In genomic region chr5:113682497-113683136, GRCh38 we compare ENCODE assay signal across 12 cellular contexts.
DNase-seq lines count a peak whose midpoint lies in the region; ATAC-seq, FAIRE-seq and TF ChIP-seq lines count a peak whose summit lies in the region.
"Had no signal": no experiment of that assay in that cellular context is flagged by ENCODE, and none has a peak within 500 bp of the region (broad histone marks: within the 10 kb centered on the region; RNA-seq: fewer than 3 reads in every experiment).

No MANE protein-coding gene starts in this region.

- no peak overlapping the region for H2BK5ac ChIP-seq in H9 (ENCODE audit: insufficient read length, low read length)

- no peak overlapping the region for H2BK12ac ChIP-seq in H9 (ENCODE audit: insufficient read length, low read depth, low read length)

- H3K36me3 ChIP-seq in OCI-LY3 (replicated peaks; ENCODE audit: low read depth, low read length) (no peaks in the 10 kb centered on the region), endothelial cell of umbilical vein (ENCODE audit: control insufficient read depth in 2 of 2, extremely low read depth in 1 of 2, insufficient read depth in 2 of 2, low read length in 2 of 2) (no peaks in the 10 kb centered on the region)
- H3K36me3 ChIP-seq: ascending aorta had no signal

- no peak overlapping the region for H3T11ph ChIP-seq in H9 (ENCODE audit: low read length)

- H3K23ac ChIP-seq in H9 (ENCODE audit: insufficient read length, low read depth, low read length) = no peak overlapping the region

- TF ChIP-seq POLR2A in endothelial cell of umbilical vein (IDR thresholded peaks at IDR 0.05; ENCODE audit: low read depth, low read length) = no peak

- no peak overlapping the region for H3K4ac ChIP-seq in H9 (ENCODE audit: low read depth, low read length)

- H3K56ac ChIP-seq in H9 (ENCODE audit: insufficient read length, low read depth, low read length) = no peak overlapping the region

- H4K5ac ChIP-seq in H9 (ENCODE audit: insufficient read length, low read depth, low read length) = no peak overlapping the region

- no peaks in the 10 kb centered on the region for H3K9me3 Mint-ChIP-seq in H9
- H3K9me3 Mint-ChIP-seq: T-cell had no signal

- peak overlapping the region in 1 of 3 experiments; percentile 23; a peak in 1 of 7 replicates for H3K27ac Mint-ChIP-seq in H9
- H3K27ac Mint-ChIP-seq: T-cell had no signal

- H3K36me3 Mint-ChIP-seq in H9 (ENCODE audit: insufficient read depth in 1 of 3, low read depth in 3 of 3) = no peaks in the 10 kb centered on the region
- H3K36me3 Mint-ChIP-seq: T-cell had no signal

- H2AFZ ChIP-seq in H9 (ENCODE audit: low read length) = no peak overlapping the region
- H2AFZ ChIP-seq in OCI-LY3 (ENCODE audit: low read depth, low read length) = no peak overlapping the region
- no peak overlapping the region for H2AFZ ChIP-seq in endothelial cell of umbilical vein (ENCODE audit: low read depth, low read length)

- peaks cover 24 to 26% of the 10 kb centered on the region in 2 experiments for H3K4me1 Mint-ChIP-seq in H9
- H3K4me1 Mint-ChIP-seq: T-cell had no signal

- POLR2A ChIA-PET in endothelial cell of umbilical vein (lab: Charles Lee) = no interaction called here

- peak; percentile 42 for TF ChIP-seq CTCF in 22Rv1 (IDR thresholded peaks at IDR 0.05)
- peak; percentile 59; the same call in 2 of the 3 replicates for TF ChIP-seq CTCF in H9 (conservative IDR thresholded peaks at IDR 0.05)
- peak; percentile 22 for TF ChIP-seq CTCF in OCI-LY3 (IDR thresholded peaks at IDR 0.05; ENCODE audit: low read depth, low read length)
- peak in 1 of 2 donors; percentile 3 for TF ChIP-seq CTCF in endothelial cell of umbilical vein (IDR thresholded peaks at IDR 0.05; ENCODE audit: extremely low read depth in 1 of 2, insufficient read depth in 1 of 2, low read depth in 1 of 2, low read length in 2 of 2)

- H3K79me2 ChIP-seq in H9 (ENCODE audit: insufficient read depth, low read length) = no peaks in the 10 kb centered on the region
- no peaks in the 10 kb centered on the region for H3K79me2 ChIP-seq in OCI-LY3 (ENCODE audit: low read length)
- no peaks in the 10 kb centered on the region for H3K79me2 ChIP-seq in endothelial cell of umbilical vein (ENCODE audit: control insufficient read depth, insufficient read depth, low read length)

- no peak overlapping the region for H2BK15ac ChIP-seq in H9 (ENCODE audit: low read depth, low read length)

- H3K27me3 ChIP-seq in H9 (ENCODE audit: insufficient read depth, low read length) = no peaks in the 10 kb centered on the region
- H3K27me3 ChIP-seq in OCI-LY3 (ENCODE audit: low read depth, low read length) = no peaks in the 10 kb centered on the region
- H3K27me3 ChIP-seq in endothelial cell of umbilical vein (ENCODE audit: control insufficient read depth in 2 of 2, insufficient read depth in 2 of 2, low read length in 2 of 2) = peaks cover 1 to 2% of the 10 kb centered on the region in 2 experiments
- H3K27me3 ChIP-seq: ascending aorta had no signal

- H3K4me2 ChIP-seq in H9 (ENCODE audit: insufficient read depth, insufficient read length, low read length) (no peak overlapping the region), OCI-LY3 (ENCODE audit: low read length) (no peak overlapping the region), endothelial cell of umbilical vein (ENCODE audit: insufficient read depth, low read length) (no peak overlapping the region)

- H3K27me3 Mint-ChIP-seq in H9 (ENCODE audit: low read depth) = no peaks in the 10 kb centered on the region

- no peaks in the 10 kb centered on the region for H3K9me1 ChIP-seq in endothelial cell of umbilical vein (replicated peaks; ENCODE audit: control insufficient read depth, extremely low read depth, insufficient read depth, low read length)

- H3K18ac ChIP-seq in H9 (ENCODE audit: insufficient read length, low read depth, low read length) = no peak overlapping the region

- H3K27ac ChIP-seq in 22Rv1 (no peak overlapping the region), H9 (ENCODE audit: insufficient read length, low read depth, low read length) (no peak overlapping the region), OCI-LY3 (ENCODE audit: low read length) (no peak overlapping the region), endothelial cell of umbilical vein (ENCODE audit: insufficient read depth, low read depth, low read length) (no peak overlapping the region)
- H3K27ac ChIP-seq: ascending aorta had no signal

- intact Hi-C loops in endothelial cell of umbilical vein (cut with micrococcal nuclease) = no loop called here

- H3K4me3 ChIP-seq in OCI-LY3 (ENCODE audit: low read length) (no peak overlapping the region), endothelial cell of umbilical vein (replicated peaks in 1 of 3; ENCODE audit: insufficient read depth in 1 of 3, low read depth in 1 of 3, low read length in 3 of 3) (no peak overlapping the region)
- H3K4me3 ChIP-seq: ascending aorta had no signal

- H2BK120ac ChIP-seq in H9 (ENCODE audit: low read depth, low read length, poor library complexity, severe bottlenecking) = no peak overlapping the region

- ATAC-seq in GM18502 (IDR thresholded peaks at IDR 0.05; ENCODE audit: poor library complexity, unreplicated experiment) (no peak), HG02678 (IDR thresholded peaks at IDR 0.05; ENCODE audit: unreplicated experiment) (no peak), GM18868 (IDR thresholded peaks at IDR 0.05; ENCODE audit: unreplicated experiment) (no peak)
- ATAC-seq: T-cell had no signal

- no peak overlapping the region for H4K8ac ChIP-seq in H9 (replicated peaks; ENCODE audit: insufficient read length, low read depth, low read length)

- H4K91ac ChIP-seq in H9 (ENCODE audit: insufficient read length, low read depth, low read length) = no peak overlapping the region

- FAIRE-seq in endothelial cell of umbilical vein (lab: Jason Lieb, UNC) = no peak

- no peaks in the 10 kb centered on the region for H3K79me1 ChIP-seq in H9 (ENCODE audit: insufficient read depth, low read depth, low read length, poor library complexity, severe bottlenecking)

- no peak overlapping the region for H2BK20ac ChIP-seq in H9 (ENCODE audit: low read depth, low read length, poor library complexity, severe bottlenecking)

- H3K14ac ChIP-seq in H9 (ENCODE audit: insufficient read depth, low read length) = no peak overlapping the region

- no peak overlapping the region for H3K4me3 Mint-ChIP-seq in H9
- H3K4me3 Mint-ChIP-seq: T-cell had no signal

- CTCF ChIA-PET in endothelial cell of umbilical vein (lab: Charles Lee) = interaction anchor here (1.0 to 7.4 kb wide), 11 partner anchors 11 to 1415 kb away, joined by 3 to 132 read pairs (median 3); no protein-coding TSS in a partner anchor

- H3K4me1 ChIP-seq in H9 (ENCODE audit: insufficient read depth, low read length) (no peaks in the 10 kb centered on the region), OCI-LY3 (ENCODE audit: low read length) (no peaks in the 10 kb centered on the region), endothelial cell of umbilical vein (ENCODE audit: control insufficient read depth, extremely low read depth, insufficient read depth, low read length) (no peaks in the 10 kb centered on the region)
- H3K4me1 ChIP-seq: ascending aorta had no signal

- H4K20me1 ChIP-seq in H9 (ENCODE audit: control insufficient read depth, insufficient read depth, insufficient read length) (no peaks in the 10 kb centered on the region), OCI-LY3 (ENCODE audit: insufficient read depth, low read length) (no peaks in the 10 kb centered on the region), endothelial cell of umbilical vein (replicated peaks; ENCODE audit: control insufficient read depth, extremely low read depth, insufficient read depth, low read length) (no peaks in the 10 kb centered on the region)

- peak; percentile 34 for DNase-seq in H9
- DNase-seq in endothelial cell of umbilical vein (ENCODE audit: low read depth, low spot score) = peak; percentile 18
- DNase-seq in SHP77 (lab: John Stamatoyannopoulos, UW) = no peak
- DNase-seq: foreskin fibroblast, mammary epithelial cell, T-cell had no signal

- no peaks in the 10 kb centered on the region for H3K23me2 ChIP-seq in H9 (ENCODE audit: insufficient read length, low read depth, low read length, poor library complexity, severe bottlenecking)

- dilution Hi-C loops in endothelial cell of umbilical vein (cut with MboI; ENCODE audit: extremely low pct_ligation_motif_present, low sequenced_read_pairs) = no loop called here

- no TSS peak for BruUV-seq in endothelial cell of umbilical vein (replicated peaks; lab: Mats Ljungman, UMichigan)

- H2AK5ac ChIP-seq in H9 (ENCODE audit: insufficient read length, low read length) = no peak overlapping the region

- no peaks in the 10 kb centered on the region for H3K9me3 ChIP-seq in H9 (ENCODE audit: control insufficient read depth, low read depth, low read length)
- H3K9me3 ChIP-seq in OCI-LY3 (ENCODE audit: insufficient read depth, low read length) = no peaks in the 10 kb centered on the region
- H3K9me3 ChIP-seq in endothelial cell of umbilical vein (replicated peaks; ENCODE audit: control insufficient read depth, insufficient read depth, low read length) = no peaks in the 10 kb centered on the region
- H3K9me3 ChIP-seq: ascending aorta had no signal

- H3K9ac ChIP-seq in H9 (ENCODE audit: extremely low read depth, insufficient read length, low read length) (no peak overlapping the region), OCI-LY3 (ENCODE audit: low read length) (no peak overlapping the region), endothelial cell of umbilical vein (replicated peaks; ENCODE audit: extremely low read depth, insufficient read depth, low read length) (no peak overlapping the region)

- WGBS in H9 (ENCODE audit: extremely low coverage, insufficient read length, low lambda C conversion rate) = no CpG with 5 or more reads among the region's 7 CpGs

TF ChIP-seq in endothelial cell of umbilical vein, 7 proteins besides CTCF, POLR2A, EP300 and RAD21:
- TF ChIP-seq EZH2 (IDR thresholded peaks at IDR 0.05; ENCODE audit: borderline replicate concordance, low read depth, low read length, severe bottlenecking) (no peak), POLR2AphosphoS5 (IDR thresholded peaks at IDR 0.05; ENCODE audit: insufficient read depth, low read depth, low read length) (no peak), MYC (IDR thresholded peaks at IDR 0.05; ENCODE audit: low read depth, low read length) (no peak), GATA2 (IDR thresholded peaks at IDR 0.05; ENCODE audit: insufficient read depth, insufficient read length, low read depth, low read length) (no peak), FOS (IDR thresholded peaks at IDR 0.05; ENCODE audit: borderline replicate concordance, insufficient read depth, low read length) (no peak), JUN (IDR thresholded peaks at IDR 0.05; ENCODE audit: borderline replicate concordance, insufficient read depth, insufficient read length, low read depth) (no peak), MAX (IDR thresholded peaks at IDR 0.05; ENCODE audit: insufficient read depth, insufficient read length) (no peak)
TF ChIP-seq in endothelial cell of umbilical vein: peak in this region for 0.

Comparison
In these comparisons a context has a peak if more than half of its experiments do, and no peak if none do; other contexts are left out.
1. DNase-seq: peak in H9 (single experiment) and endothelial cell of umbilical vein (single experiment); none in SHP77 (0 of 2).